8 cellular contexts compared by ENCODE assay signal in the genomic region with DNA sequence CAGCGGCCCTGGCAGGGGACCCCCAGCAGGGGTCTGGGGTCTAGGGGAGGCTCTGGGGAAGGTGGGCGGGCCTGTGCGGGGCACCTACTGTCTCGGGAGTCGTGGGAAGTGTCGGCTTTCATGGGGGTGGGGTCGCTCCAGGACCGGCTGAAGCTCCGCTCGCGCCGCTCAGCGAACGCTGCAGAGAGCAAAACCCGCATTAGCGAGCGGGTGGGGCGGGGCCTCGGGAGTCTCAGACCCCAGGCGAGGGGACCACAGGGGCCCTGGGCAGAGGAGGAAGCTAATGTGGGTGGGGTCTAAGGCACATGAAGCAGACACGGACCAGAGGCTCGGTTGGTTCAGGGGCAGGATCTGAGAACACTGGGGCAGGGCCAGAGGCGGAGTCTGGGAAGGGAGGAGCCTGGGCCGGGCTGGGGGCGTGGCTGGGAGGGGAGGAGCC. TPM values are rescaled to one million over a fixed set of nuclear protein-coding genes. Genes with fewer than 3 reads are reported as not detected.
DNase-seq lines count a peak whose midpoint lies in the region; ATAC-seq, FAIRE-seq and TF ChIP-seq lines count a peak whose summit lies in the region.

No MANE protein-coding gene starts in this region.

- no peak for TF ChIP-seq CTCF in HepG2 (CRISPR knock-in tag; IDR thresholded peaks at IDR 0.05)

- CTCF ChIA-PET in HepG2 (lab: Yijun Ruan, JAX; ENCODE audit: low intra/inter-chr PET ratio, low total read pairs): no interaction called here

- no peak overlapping the region for H3K4me2 ChIP-seq in HepG2 (ENCODE audit: low read depth, low read length)

- POLR2A ChIA-PET in HepG2 (lab: Yijun Ruan, JAX): no interaction called here

- BruUV-seq in HepG2 (replicated peaks; lab: Mats Ljungman, UMichigan): no TSS peak

- H3K79me2 ChIP-seq in HepG2 (ENCODE audit: insufficient read depth, low read length): peaks cover 28% of the 10 kb centered on the region

- FAIRE-seq in HepG2 (lab: Jason Lieb, UNC): peak; percentile 12

- H3K27ac ChIP-seq in HUES6 (ENCODE audit: low read depth, low read length) (no peak overlapping the region), HepG2 (ENCODE audit: extremely low read length, insufficient read depth, low read length) (peak overlapping the region; percentile 34)

- intact Hi-C loops in HepG2 (cut with micrococcal nuclease; ENCODE audit: unreplicated experiment): no loop called here

- no peak overlapping the region for H3K9ac ChIP-seq in HUES6 (ENCODE audit: low read length)
- H3K9ac ChIP-seq in HepG2 (ENCODE audit: insufficient read depth, low read depth, low read length): no peak overlapping the region

- H2AFZ ChIP-seq in HepG2 (ENCODE audit: low read length): no peak overlapping the region

- H4K20me1 ChIP-seq in HepG2 (ENCODE audit: insufficient read depth, low read length): peaks cover 14% of the 10 kb centered on the region; the same call in 1 of the 2 replicates

- in situ Hi-C loops in HepG2 (cut with HindIII; ENCODE audit: extremely low pct_ligation_motif_present, low pct_unique_long_range_greater_than_20kb): no loop called here

- 85% methylated on average over 23 of the region's 25 CpGs for WGBS in HepG2 (ENCODE audit: low lambda C conversion rate)

- H3K4me1 ChIP-seq in HUES6 (ENCODE audit: control insufficient read depth, insufficient read depth, low read length): peaks cover 25% of the 10 kb centered on the region
- peaks cover 64% of the 10 kb centered on the region for H3K4me1 ChIP-seq in HepG2 (ENCODE audit: insufficient read depth, low read length)

- H3K9me3 ChIP-seq in HUES6 (ENCODE audit: control insufficient read depth, insufficient read depth, low read depth, low read length) (no peaks in the 10 kb centered on the region), HepG2 (ENCODE audit: low read length) (no peaks in the 10 kb centered on the region)

- peak; percentile 66 for DNase-seq in activated CD4-positive, CD25-positive, alpha-beta regulatory T cell treated with anti-CD3 and anti-CD28 coated beads, Interleukin-2, amount 50 U/mL, for 72 hours
- DNase-seq in ecto neural progenitor cell (ENCODE audit: low spot score) (peak; percentile 92), HepG2 (ENCODE audit: low spot score) (peak; percentile 41)
- peak; percentile 30 to 50 (median 49) for DNase-seq in stimulated activated CD4-positive, alpha-beta T cell treated with anti-CD3 and anti-CD28 coated beads, TNF-alpha, amount 100 ng/mL, for 1 hour (ENCODE audit: low read depth in 3 of 3, low spot score in 1 of 3)

- ATAC-seq in GM18505 (IDR thresholded peaks at IDR 0.05; ENCODE audit: unreplicated experiment): peak; percentile 53
- ATAC-seq in HepG2: peak; percentile 46
- no peak for ATAC-seq in GM18519 (IDR thresholded peaks at IDR 0.05; ENCODE audit: low FRiP score, unreplicated experiment)
- ATAC-seq in HG02852 (IDR thresholded peaks at IDR 0.05; ENCODE audit: unreplicated experiment): no peak

- TF ChIP-seq RAD21 in HepG2 (CRISPR knock-in tag; IDR thresholded peaks at IDR 0.05): no peak

- TF ChIP-seq POLR2A in GM18505 (IDR thresholded peaks at IDR 0.05; ENCODE audit: borderline replicate concordance, extremely low read depth, insufficient read depth, insufficient read length): no peak
- TF ChIP-seq POLR2A in HepG2 (IDR thresholded peaks at IDR 0.05; ENCODE audit: insufficient read depth in 1 of 2, low read depth in 2 of 2, low read length in 2 of 2): no peak

- no peak for TF ChIP-seq EP300 in HepG2 (IDR thresholded peaks at IDR 0.05; ENCODE audit: low read depth in 2 of 2, low read length in 2 of 2)
- TF ChIP-seq EP300 in HepG2 (CRISPR knock-in tag; IDR thresholded peaks at IDR 0.05; ENCODE audit: borderline replicate concordance): no peak

- H3K27me3 ChIP-seq in HUES6 (ENCODE audit: control insufficient read depth, insufficient read depth, low read length): no peaks in the 10 kb centered on the region; the same call in 1 of the 2 replicates
- H3K27me3 ChIP-seq in HepG2 (ENCODE audit: control insufficient read depth in 1 of 2, insufficient read depth in 2 of 2, low read length in 2 of 2): no peaks in the 10 kb centered on the region

- H3K36me3 ChIP-seq in HUES6 (ENCODE audit: control insufficient read depth, insufficient read depth, low read length) (peaks cover 46% of the 10 kb centered on the region), HepG2 (replicated peaks in 1 of 2; ENCODE audit: control insufficient read depth in 1 of 2, insufficient read depth in 2 of 2, low read length in 2 of 2) (peaks cover 12 to 49% of the 10 kb centered on the region in 2 experiments)

- H3K4me3 ChIP-seq in HUES6 (ENCODE audit: low read depth, low read length) (peak overlapping the region; percentile 51), HepG2 (replicated peaks in 1 of 3; ENCODE audit: insufficient read depth in 1 of 3, low read depth in 2 of 3, low read length in 3 of 3) (peak overlapping the region in 1 of 3 experiments; percentile 34; a peak in 1 of 6 replicates)

RNA-seq across cellular contexts. Expression of a gene that starts 5.5 kb away (rescaled TPM):
- 38.3 and 44.3 TPM in 2 replicates for total RNA-seq in HepG2 (2016; rRNA removed; fragmentation: Illumina TruSeq; extraction: Trizol)
- total RNA-seq in HepG2 (2016; cell fraction: cytosol; rRNA removed; fragmentation: Illumina TruSeq; extraction: Trizol; ENCODE audit: low read depth): 35.6 and 45.0 TPM in 2 replicates
- 31.9 and 43.2 TPM in 2 replicates for total RNA-seq in HepG2 (2016; cell fraction: insoluble cytoplasmic fraction; rRNA removed; fragmentation: Illumina TruSeq; extraction: Trizol)
- 88.7 and 95.2 TPM in 2 replicates for total RNA-seq in HepG2 (2016; cell fraction: membrane; rRNA removed; fragmentation: Illumina TruSeq; extraction: Trizol)
- 47.8 and 56.5 TPM in 2 replicates for total RNA-seq in HepG2 (2016; cell fraction: nucleus; rRNA removed; fragmentation: Illumina TruSeq; extraction: Trizol)
- 183 and 271 TPM in 2 replicates for polyA plus RNA-seq in HepG2 (2011; rRNA removed)
- polyA plus RNA-seq in HepG2 (2011; cell fraction: cytosol; rRNA removed): 147 and 184 TPM in 2 replicates
- 1,153 and 1,227 TPM in 2 replicates for polyA plus RNA-seq in HepG2 (2011; cell fraction: nucleus; rRNA removed)
- 143 and 184 TPM in 2 replicates for polyA plus RNA-seq in HepG2 (2012)
- polyA plus RNA-seq in HepG2 (2016; cell fraction: cytosol; fragmentation: Illumina TruSeq; extraction: Trizol; ENCODE audit: low read depth): 80.1 and 97.0 TPM in 2 replicates
- 62.3 and 80.0 TPM in 2 replicates for polyA plus RNA-seq in HepG2 (2016; cell fraction: insoluble cytoplasmic fraction; fragmentation: Illumina TruSeq; extraction: Trizol; ENCODE audit: low read depth)
- polyA plus RNA-seq in HepG2 (2016; cell fraction: membrane; fragmentation: Illumina TruSeq; extraction: Trizol; ENCODE audit: low read depth): 159 and 160 TPM in 2 replicates
- polyA plus RNA-seq in HepG2 (2016; cell fraction: nucleus; fragmentation: Illumina TruSeq; extraction: Trizol; ENCODE audit: insufficient read depth, low read depth): 179 and 193 TPM in 2 replicates
- 64.9 and 155 TPM in 2 replicates for polyA minus RNA-seq in HepG2 (2011; rRNA and poly(A)+ RNA removed; ENCODE audit: low replicate concordance)
- 76.5 and 105 TPM in 2 replicates for polyA minus RNA-seq in HepG2 (2011; cell fraction: cytosol; rRNA and poly(A)+ RNA removed)
- polyA minus RNA-seq in HepG2 (2011; cell fraction: nucleus; rRNA and poly(A)+ RNA removed): 147 and 159 TPM in 2 replicates

RNA-seq across cellular contexts. Expression of a gene that starts 12.5 kb away (rescaled TPM):
- total RNA-seq in HepG2 (2016; rRNA removed; fragmentation: Illumina TruSeq; extraction: Trizol): 0.21 and 0.44 TPM in 2 replicates
- total RNA-seq in HepG2 (2016; cell fraction: cytosol; rRNA removed; fragmentation: Illumina TruSeq; extraction: Trizol; ENCODE audit: low read depth): 0.09 and 0.20 TPM in 2 replicates
- 0.33 and 0.43 TPM in 2 replicates for total RNA-seq in HepG2 (2016; cell fraction: insoluble cytoplasmic fraction; rRNA removed; fragmentation: Illumina TruSeq; extraction: Trizol)
- total RNA-seq in HepG2 (2016; cell fraction: membrane; rRNA removed; fragmentation: Illumina TruSeq; extraction: Trizol): 0.21 and 0.37 TPM in 2 replicates
- 0.28 and 0.34 TPM in 2 replicates for total RNA-seq in HepG2 (2016; cell fraction: nucleus; rRNA removed; fragmentation: Illumina TruSeq; extraction: Trizol)
- polyA plus RNA-seq in HepG2 (2011; rRNA removed): 0.26 and 0.38 TPM in 2 replicates
- polyA plus RNA-seq in HepG2 (2011; cell fraction: cytosol; rRNA removed): 0.21 and 0.30 TPM in 2 replicates
- 3.0 and 3.2 TPM in 2 replicates for polyA plus RNA-seq in HepG2 (2011; cell fraction: nucleus; rRNA removed)
- 0.35 and 0.44 TPM in 2 replicates for polyA plus RNA-seq in HepG2 (2012)
- polyA plus RNA-seq in HepG2 (2016; cell fraction: cytosol; fragmentation: Illumina TruSeq; extraction: Trizol; ENCODE audit: low read depth): 0.05 and 0.14 TPM in 2 replicates
- polyA plus RNA-seq in HepG2 (2016; cell fraction: insoluble cytoplasmic fraction; fragmentation: Illumina TruSeq; extraction: Trizol; ENCODE audit: low read depth): 0.25 TPM in 1 of 2 replicates, not detected in the other
- 0.08 and 0.15 TPM in 2 replicates for polyA plus RNA-seq in HepG2 (2016; cell fraction: membrane; fragmentation: Illumina TruSeq; extraction: Trizol; ENCODE audit: low read depth)
- polyA plus RNA-seq in HepG2 (2016; cell fraction: nucleus; fragmentation: Illumina TruSeq; extraction: Trizol; ENCODE audit: insufficient read depth, low read depth): 0.79 and 0.97 TPM in 2 replicates
- polyA minus RNA-seq in HepG2 (2011; rRNA and poly(A)+ RNA removed; ENCODE audit: low replicate concordance): 0.26 TPM in 1 of 2 replicates, not detected in the other
- polyA minus RNA-seq in HepG2 (2011; cell fraction: cytosol; rRNA and poly(A)+ RNA removed): not detected in 2 replicates
- 0.26 and 0.37 TPM in 2 replicates for polyA minus RNA-seq in HepG2 (2011; cell fraction: nucleus; rRNA and poly(A)+ RNA removed)

RNA-seq across cellular contexts. Expression of a gene that starts 30.5 kb away (rescaled TPM):
- 0.63 and 1.2 TPM in 2 replicates for total RNA-seq in HepG2 (2016; rRNA removed; fragmentation: Illumina TruSeq; extraction: Trizol)
- total RNA-seq in HepG2 (2016; cell fraction: cytosol; rRNA removed; fragmentation: Illumina TruSeq; extraction: Trizol; ENCODE audit: low read depth): 0.81 and 1.1 TPM in 2 replicates
- 0.82 and 1.9 TPM in 2 replicates for total RNA-seq in HepG2 (2016; cell fraction: insoluble cytoplasmic fraction; rRNA removed; fragmentation: Illumina TruSeq; extraction: Trizol)
- total RNA-seq in HepG2 (2016; cell fraction: membrane; rRNA removed; fragmentation: Illumina TruSeq; extraction: Trizol): 0.46 and 1.00 TPM in 2 replicates
- total RNA-seq in HepG2 (2016; cell fraction: nucleus; rRNA removed; fragmentation: Illumina TruSeq; extraction: Trizol): 1.6 and 2.0 TPM in 2 replicates
- polyA plus RNA-seq in HepG2 (2011; rRNA removed): 0.78 and 2.1 TPM in 2 replicates
- 0.53 and 1.0 TPM in 2 replicates for polyA plus RNA-seq in HepG2 (2011; cell fraction: cytosol; rRNA removed)
- 17.1 and 17.5 TPM in 2 replicates for polyA plus RNA-seq in HepG2 (2011; cell fraction: nucleus; rRNA removed)
- 0.76 and 1.0 TPM in 2 replicates for polyA plus RNA-seq in HepG2 (2012)
- 0.60 and 0.67 TPM in 2 replicates for polyA plus RNA-seq in HepG2 (2016; cell fraction: cytosol; fragmentation: Illumina TruSeq; extraction: Trizol; ENCODE audit: low read depth)
- polyA plus RNA-seq in HepG2 (2016; cell fraction: insoluble cytoplasmic fraction; fragmentation: Illumina TruSeq; extraction: Trizol; ENCODE audit: low read depth): 0.39 and 0.46 TPM in 2 replicates
- 0.44 and 0.56 TPM in 2 replicates for polyA plus RNA-seq in HepG2 (2016; cell fraction: membrane; fragmentation: Illumina TruSeq; extraction: Trizol; ENCODE audit: low read depth)
- polyA plus RNA-seq in HepG2 (2016; cell fraction: nucleus; fragmentation: Illumina TruSeq; extraction: Trizol; ENCODE audit: insufficient read depth, low read depth): 3.7 and 3.8 TPM in 2 replicates
- polyA minus RNA-seq in HepG2 (2011; rRNA and poly(A)+ RNA removed; ENCODE audit: low replicate concordance): 0.44 and 0.61 TPM in 2 replicates
- polyA minus RNA-seq in HepG2 (2011; cell fraction: cytosol; rRNA and poly(A)+ RNA removed): 0.44 TPM in 1 of 2 replicates, not detected in the other
- polyA minus RNA-seq in HepG2 (2011; cell fraction: nucleus; rRNA and poly(A)+ RNA removed): 1.8 and 3.4 TPM in 2 replicates

RNA-seq across cellular contexts. Expression of a gene that starts 30.7 kb away (rescaled TPM):
- total RNA-seq in HepG2 (2016; rRNA removed; fragmentation: Illumina TruSeq; extraction: Trizol): 1.3 and 2.7 TPM in 2 replicates
- total RNA-seq in HepG2 (2016; cell fraction: cytosol; rRNA removed; fragmentation: Illumina TruSeq; extraction: Trizol; ENCODE audit: low read depth): 1.1 and 1.7 TPM in 2 replicates
- 1.3 and 3.1 TPM in 2 replicates for total RNA-seq in HepG2 (2016; cell fraction: insoluble cytoplasmic fraction; rRNA removed; fragmentation: Illumina TruSeq; extraction: Trizol)
- 1.6 and 2.4 TPM in 2 replicates for total RNA-seq in HepG2 (2016; cell fraction: membrane; rRNA removed; fragmentation: Illumina TruSeq; extraction: Trizol)
- 3.0 and 3.1 TPM in 2 replicates for total RNA-seq in HepG2 (2016; cell fraction: nucleus; rRNA removed; fragmentation: Illumina TruSeq; extraction: Trizol)
- polyA plus RNA-seq in HepG2 (2011; rRNA removed): 4.8 and 9.1 TPM in 2 replicates
- polyA plus RNA-seq in HepG2 (2011; cell fraction: cytosol; rRNA removed): 1.6 and 3.2 TPM in 2 replicates
- polyA plus RNA-seq in HepG2 (2011; cell fraction: nucleus; rRNA removed): 82.5 and 82.6 TPM in 2 replicates
- polyA plus RNA-seq in HepG2 (2012): 4.7 and 9.6 TPM in 2 replicates
- 3.8 and 4.6 TPM in 2 replicates for polyA plus RNA-seq in HepG2 (2016; cell fraction: cytosol; fragmentation: Illumina TruSeq; extraction: Trizol; ENCODE audit: low read depth)
- polyA plus RNA-seq in HepG2 (2016; cell fraction: insoluble cytoplasmic fraction; fragmentation: Illumina TruSeq; extraction: Trizol; ENCODE audit: low read depth): 2.3 and 2.8 TPM in 2 replicates
- polyA plus RNA-seq in HepG2 (2016; cell fraction: membrane; fragmentation: Illumina TruSeq; extraction: Trizol; ENCODE audit: low read depth): 5.3 and 6.7 TPM in 2 replicates
- 8.9 and 9.7 TPM in 2 replicates for polyA plus RNA-seq in HepG2 (2016; cell fraction: nucleus; fragmentation: Illumina TruSeq; extraction: Trizol; ENCODE audit: insufficient read depth, low read depth)
- 3.4 and 4.2 TPM in 2 replicates for polyA minus RNA-seq in HepG2 (2011; rRNA and poly(A)+ RNA removed; ENCODE audit: low replicate concordance)
- 0.62 and 2.6 TPM in 2 replicates for polyA minus RNA-seq in HepG2 (2011; cell fraction: cytosol; rRNA and poly(A)+ RNA removed)
- 6.6 and 9.0 TPM in 2 replicates for polyA minus RNA-seq in HepG2 (2011; cell fraction: nucleus; rRNA and poly(A)+ RNA removed)

Comparison
In these comparisons a context has a peak if more than half of its experiments do, and no peak if none do; other contexts are left out.
1. ATAC-seq: peak in GM18505 (single experiment) and HepG2 (single experiment); none in GM18519 (single experiment) and HG02852 (single experiment).
2. DNase-seq: peak in every context shown above with its lines; median percentile 92 in ecto neural progenitor cell; 66 in activated CD4-positive, CD25-positive, alpha-beta regulatory T cell treated with anti-CD3 and anti-CD28 coated beads, Interleukin-2, amount 50 U/mL, for 72 hours; 49 in stimulated activated CD4-positive, alpha-beta T cell treated with anti-CD3 and anti-CD28 coated beads, TNF-alpha, amount 100 ng/mL, for 1 hour; 41 in HepG2.